ENCODE assay signal across 15 cellular contexts in the genomic region with DNA sequence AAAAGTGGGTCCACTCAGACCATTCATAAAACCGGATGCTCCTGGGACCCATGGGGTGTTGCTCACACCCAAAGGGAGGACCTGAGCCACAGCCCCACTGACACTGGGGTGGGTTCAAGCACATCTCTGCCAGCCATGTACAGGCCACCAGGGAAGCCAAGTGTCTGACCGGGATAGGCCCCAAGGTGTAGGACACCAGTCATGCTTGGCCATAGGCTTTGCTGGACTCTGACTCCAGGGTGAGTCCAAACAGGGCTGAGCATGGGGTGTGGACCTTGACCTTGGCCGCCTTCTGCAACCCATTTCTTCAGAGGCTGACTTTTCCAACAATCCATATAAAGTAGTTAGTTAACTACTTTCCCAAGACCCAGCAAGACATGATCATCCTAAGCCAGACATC. TPM values are rescaled to one million over a fixed set of nuclear protein-coding genes. Genes with fewer than 3 reads are reported as not detected.
A peak's percentile ranks its signal among the peaks of the same experiment; 100 is the strongest.
DNase-seq lines count a peak whose midpoint lies in the region; ATAC-seq and FAIRE-seq lines count a peak whose summit lies in the region.
"Had no signal": no experiment of that assay in that cellular context is flagged by ENCODE, and none has a peak within 500 bp of the region (broad histone marks: within the 10 kb centered on the region; RNA-seq: fewer than 3 reads in every experiment).

No MANE protein-coding gene starts in this region.

- H3K36me3 Mint-ChIP-seq in activated CD4-positive, alpha-beta T cell treated with anti-CD3 and anti-CD28 coated beads, Interleukin-2, amount 10 ng/mL, durations not matched to agents 24 days and 14 days (ENCODE audit: low read depth), result peaks cover 4% of the 10 kb centered on the region
- H3K36me3 Mint-ChIP-seq in activated CD8-positive, alpha-beta T cell treated with anti-CD3 and anti-CD28 coated beads, Interleukin-2, amount 10 ng/mL, durations not matched to agents 7 days and 5 days (ENCODE audit: low read depth), result peaks cover 13% of the 10 kb centered on the region
- H3K36me3 Mint-ChIP-seq in naive thymus-derived CD4-positive, alpha-beta T cell, result no peaks in the 10 kb centered on the region

- H3K4me1 ChIP-seq in small intestine (ENCODE audit: control insufficient read depth in 2 of 2, insufficient read depth in 1 of 2, low read depth in 1 of 2, low read length in 1 of 2), result no peaks in the 10 kb centered on the region
- H3K4me1 ChIP-seq in naive thymus-derived CD4-positive, alpha-beta T cell (ENCODE audit: control insufficient read depth in 2 of 2, insufficient read depth in 2 of 2, low read length in 2 of 2), result peaks cover 0 to 5% of the 10 kb centered on the region in 2 donors

- no peak overlapping the region for H3K4me3 ChIP-seq in small intestine (ENCODE audit: low read depth in 1 of 2, low read length in 2 of 2)
- no peak overlapping the region for H3K4me3 ChIP-seq in naive thymus-derived CD4-positive, alpha-beta T cell (ENCODE audit: low read length)
- H3K4me3 ChIP-seq: K562 had no signal

- FAIRE-seq in small intestine (lab: Jason Lieb, UNC) (no peak), frontal cortex (lab: Jason Lieb, UNC) (no peak)

- H3K27me3 Mint-ChIP-seq in activated CD4-positive, alpha-beta T cell treated with anti-CD3 and anti-CD28 coated beads, Interleukin-2, amount 10 ng/mL, durations not matched to agents 24 days and 14 days, result no peaks in the 10 kb centered on the region
- no peaks in the 10 kb centered on the region for H3K27me3 Mint-ChIP-seq in activated CD8-positive, alpha-beta T cell treated with anti-CD3 and anti-CD28 coated beads, Interleukin-2, amount 10 ng/mL, durations not matched to agents 7 days and 5 days (ENCODE audit: low read depth)
- H3K27me3 Mint-ChIP-seq in naive thymus-derived CD4-positive, alpha-beta T cell, result no peaks in the 10 kb centered on the region
- H3K27me3 Mint-ChIP-seq: effector memory CD8-positive, alpha-beta T cell had no signal

- 88 to 92% (median 90%) methylated on average over 3 of the region's 3 CpGs for WGBS in small intestine, 3 donors

- peak overlapping the region; percentile 65 for H3K27ac Mint-ChIP-seq in activated CD4-positive, alpha-beta T cell treated with anti-CD3 and anti-CD28 coated beads, Interleukin-2, amount 10 ng/mL, durations not matched to agents 24 days and 14 days
- peak overlapping the region; percentile 67 for H3K27ac Mint-ChIP-seq in activated CD8-positive, alpha-beta T cell treated with anti-CD3 and anti-CD28 coated beads, Interleukin-2, amount 10 ng/mL, durations not matched to agents 7 days and 5 days
- H3K27ac Mint-ChIP-seq in naive thymus-derived CD4-positive, alpha-beta T cell, result peak overlapping the region in 2 of 9 donors; percentile 45 to 77

- ATAC-seq in activated CD8-positive, alpha-beta T cell treated with anti-CD3 and anti-CD28 coated beads, Interleukin-2, amount 10 ng/mL, durations not matched to agents 7 days and 5 days, result no peak
- ATAC-seq in left lobe of liver (peak; percentile 73), HG02759 (IDR thresholded peaks at IDR 0.05; ENCODE audit: unreplicated experiment) (no peak)
- ATAC-seq in naive thymus-derived CD4-positive, alpha-beta T cell, result no peak

- POLR2A ChIA-PET in activated CD8-positive, alpha-beta T cell treated with anti-CD3 and anti-CD28 coated beads, Interleukin-2, amount 10 ng/mL, durations not matched to agents 7 days and 5 days (lab: Charles Lee), result interaction anchor here (1.2 kb wide), 1 partner anchor 67 kb away, joined by 3 read pairs; a partner anchor contains a TSS
- POLR2A ChIA-PET in naive thymus-derived CD4-positive, alpha-beta T cell (lab: Charles Lee), result no interaction called here

- no peak for DNase-seq in activated CD4-positive, alpha-beta T cell treated with anti-CD3 and anti-CD28 coated beads, Interleukin-2, amount 10 ng/mL, durations not matched to agents 24 days and 14 days
- no peak for DNase-seq in activated CD4-positive, alpha-beta T cell treated with anti-CD3 and anti-CD28 coated beads for 4 hours
- no peak for DNase-seq in activated CD8-positive, alpha-beta T cell treated with anti-CD3 and anti-CD28 coated beads, Interleukin-2, amount 10 ng/mL, durations not matched to agents 7 days and 5 days
- DNase-seq in left lobe of liver (ENCODE audit: low spot score) (no peak), small intestine (peak; percentile 69), frontal cortex (ENCODE audit: low spot score in 2 of 2) (no peak)
- DNase-seq in naive thymus-derived CD4-positive, alpha-beta T cell, result no peak
- DNase-seq: activated gamma-delta T cell treated with Interleukin-2 at 50 U/mL for 16 hours; effector memory CD8-positive, alpha-beta T cell; NK-92 treated with Interleukin-12 subunit alpha and Interleukin-12 subunit beta, amount 100 ng/mL, for 24 hours; occipital lobe; SHP77 treated with DMSO at 0.1 percent for 48 hours; stimulated activated CD4-positive, alpha-beta T cell treated with anti-CD3 and anti-CD28 coated beads, Interleukin-12 subunit alpha, Interleukin-12 subunit beta, amount 100 ng/mL, for 4 hours had no signal

- H3K36me3 ChIP-seq in small intestine (ENCODE audit: control insufficient read depth in 2 of 2, insufficient read depth in 2 of 2, low read length in 2 of 2), result no peaks in the 10 kb centered on the region
- no peaks in the 10 kb centered on the region for H3K36me3 ChIP-seq in naive thymus-derived CD4-positive, alpha-beta T cell (ENCODE audit: control insufficient read depth in 2 of 3, insufficient read depth in 3 of 3, low read length in 3 of 3)

- CTCF ChIA-PET in activated CD8-positive, alpha-beta T cell treated with anti-CD3 and anti-CD28 coated beads, Interleukin-2, amount 10 ng/mL, durations not matched to agents 7 days and 5 days (lab: Charles Lee), result interaction anchor here (1.0 to 4.5 kb wide), 3 partner anchors 34 to 86 kb away, joined by 3 to 25 read pairs (median 6); no protein-coding TSS in a partner anchor
- CTCF ChIA-PET in naive thymus-derived CD4-positive, alpha-beta T cell (lab: Charles Lee), result interaction anchor here (0.5 kb wide), 1 partner anchor 40 kb away, joined by 5 read pairs; no protein-coding TSS in a partner anchor

- peaks cover 24% of the 10 kb centered on the region for H3K4me1 Mint-ChIP-seq in activated CD4-positive, alpha-beta T cell treated with anti-CD3 and anti-CD28 coated beads, Interleukin-2, amount 10 ng/mL, durations not matched to agents 24 days and 14 days
- H3K4me1 Mint-ChIP-seq in activated CD8-positive, alpha-beta T cell treated with anti-CD3 and anti-CD28 coated beads, Interleukin-2, amount 10 ng/mL, durations not matched to agents 7 days and 5 days (ENCODE audit: low read depth), result peaks cover 44% of the 10 kb centered on the region
- H3K4me1 Mint-ChIP-seq in naive thymus-derived CD4-positive, alpha-beta T cell, result peaks cover 11 to 30% (median 19%) of the 10 kb centered on the region in 7 donors

- H3K9me3 ChIP-seq in small intestine (ENCODE audit: control insufficient read depth, low read depth), result no peaks in the 10 kb centered on the region
- H3K9me3 ChIP-seq in naive thymus-derived CD4-positive, alpha-beta T cell (ENCODE audit: control insufficient read depth in 2 of 3, low read length in 3 of 3), result no peaks in the 10 kb centered on the region

- H3K9me3 Mint-ChIP-seq in activated CD4-positive, alpha-beta T cell treated with anti-CD3 and anti-CD28 coated beads, Interleukin-2, amount 10 ng/mL, durations not matched to agents 24 days and 14 days, result no peaks in the 10 kb centered on the region
- no peaks in the 10 kb centered on the region for H3K9me3 Mint-ChIP-seq in activated CD8-positive, alpha-beta T cell treated with anti-CD3 and anti-CD28 coated beads, Interleukin-2, amount 10 ng/mL, durations not matched to agents 7 days and 5 days (ENCODE audit: insufficient read depth)
- no peaks in the 10 kb centered on the region for H3K9me3 Mint-ChIP-seq in naive thymus-derived CD4-positive, alpha-beta T cell
- H3K9me3 Mint-ChIP-seq: effector memory CD8-positive, alpha-beta T cell had no signal

- no peak overlapping the region for H3K27ac ChIP-seq in small intestine (ENCODE audit: low read depth in 1 of 2, low read length in 1 of 2)
- H3K27ac ChIP-seq in naive thymus-derived CD4-positive, alpha-beta T cell (ENCODE audit: low read depth, low read length), result no peak overlapping the region

- intact Hi-C loops in activated CD4-positive, alpha-beta T cell treated with anti-CD3 and anti-CD28 coated beads, Interleukin-2, amount 10 ng/mL, durations not matched to agents 24 days and 14 days (cut with micrococcal nuclease), result loop anchor here (2.0 kb wide), 1 partner anchor 31 kb away; a partner anchor contains a TSS
- intact Hi-C loops in naive thymus-derived CD4-positive, alpha-beta T cell (cut with micrococcal nuclease), result no loop called here

- H3K4me3 Mint-ChIP-seq in activated CD4-positive, alpha-beta T cell treated with anti-CD3 and anti-CD28 coated beads, Interleukin-2, amount 10 ng/mL, durations not matched to agents 24 days and 14 days, result no peak overlapping the region
- no peak overlapping the region for H3K4me3 Mint-ChIP-seq in activated CD8-positive, alpha-beta T cell treated with anti-CD3 and anti-CD28 coated beads, Interleukin-2, amount 10 ng/mL, durations not matched to agents 7 days and 5 days
- no peak overlapping the region for H3K4me3 Mint-ChIP-seq in naive thymus-derived CD4-positive, alpha-beta T cell

- no peaks in the 10 kb centered on the region for H3K27me3 ChIP-seq in small intestine (ENCODE audit: control insufficient read depth in 2 of 2, insufficient read depth in 2 of 2, low read length in 2 of 2)
- H3K27me3 ChIP-seq in naive thymus-derived CD4-positive, alpha-beta T cell (ENCODE audit: control insufficient read depth in 2 of 2, insufficient read depth in 2 of 2, low read length in 2 of 2), result no peaks in the 10 kb centered on the region

RNA-seq across cellular contexts. Expression of a gene that starts 31.4 kb away (rescaled TPM):
- total RNA-seq in activated CD4-positive, alpha-beta T cell treated with anti-CD3 and anti-CD28 coated beads, Interleukin-2, amount 10 ng/mL, durations not matched to agents 24 days and 14 days, result 33.5 and 34.0 TPM in 2 replicates
- total RNA-seq in activated CD8-positive, alpha-beta T cell treated with anti-CD3 and anti-CD28 coated beads, Interleukin-2, amount 10 ng/mL, durations not matched to agents 7 days and 5 days, result 10 to 100 TPM; 37.4 to 39.1 TPM
- total RNA-seq in left lobe of liver, result 4.3 TPM
- polyA plus RNA-seq in small intestine, result 1 to 10 TPM; 1.6 to 7.1 (median 1.8) TPM
- total RNA-seq in naive thymus-derived CD4-positive, alpha-beta T cell, result 10 to 100 TPM; 12.6 to 41.5 (median 40.4) TPM
- 1 to 10 TPM; 4.9 to 6.9 TPM for polyA plus RNA-seq in naive thymus-derived CD4-positive, alpha-beta T cell
- total RNA-seq in frontal cortex, result 8.6 TPM
